ENCODE assay signal across 1 cellular context in genomic region chr17:62727916-62728672, GRCh38.
TF ChIP-seq lines count a peak whose summit lies in the region.

No MANE protein-coding gene starts in this region.

TF ChIP-seq in K562, 482 proteins besides CTCF, POLR2A, EP300 and RAD21 (continued from another document):
- no peak for TF ChIP-seq ZBTB43 (CRISPR knock-in tag; IDR thresholded peaks at IDR 0.05)
- TF ChIP-seq CREB3L1 (IDR thresholded peaks at IDR 0.05; ENCODE audit: borderline replicate concordance, low read depth) = no peak
- no peak for TF ChIP-seq SMAD1 (IDR thresholded peaks at IDR 0.05; ENCODE audit: low read depth, low read length, partially characterized antibody)
- no peak for TF ChIP-seq RBM22 (IDR thresholded peaks at IDR 0.05; ENCODE audit: low read depth, low read length, poor library complexity, severe bottlenecking)
- no peak for TF ChIP-seq TRIM24 (IDR thresholded peaks at IDR 0.05)
- TF ChIP-seq ZNF175 (CRISPR knock-in tag; IDR thresholded peaks at IDR 0.05; ENCODE audit: low read depth) = no peak
- TF ChIP-seq BCOR (IDR thresholded peaks at IDR 0.05) = no peak
- 0 out of 2 replicates have a peak, but pooled peaks have one; percentile 19 for TF ChIP-seq SMC3 (conservative IDR thresholded peaks at IDR 0.05; ENCODE audit: insufficient read depth, low read depth, low read length)
- TF ChIP-seq SAP30 (IDR thresholded peaks at IDR 0.05; ENCODE audit: borderline replicate concordance, insufficient read depth, low read depth, low read length, poor library complexity, severe bottlenecking) = no peak
- no peak for TF ChIP-seq ZNF347 (CRISPR knock-in tag; IDR thresholded peaks at IDR 0.05; ENCODE audit: low read depth)
- no peak for TF ChIP-seq GABPB1 (CRISPR knock-in tag; IDR thresholded peaks at IDR 0.05)
- no peak for TF ChIP-seq MCM2 (IDR thresholded peaks at IDR 0.05; ENCODE audit: low read depth)
- no peak for TF ChIP-seq ELK1 (CRISPR knock-in tag; IDR thresholded peaks at IDR 0.05)
- peak; percentile 40 for TF ChIP-seq EGR1 (conservative IDR thresholded peaks at IDR 0.05)
- no peak for TF ChIP-seq MEIS2 (IDR thresholded peaks at IDR 0.05; ENCODE audit: partially characterized antibody)
- no peak for TF ChIP-seq GATAD2B (IDR thresholded peaks at IDR 0.05; ENCODE audit: borderline replicate concordance)
- no peak for TF ChIP-seq ZC3H8 (IDR thresholded peaks at IDR 0.05)
- no peak for TF ChIP-seq GTF2B (IDR thresholded peaks at IDR 0.05; ENCODE audit: extremely low read depth, insufficient read length)
- TF ChIP-seq MEF2D (tag; conservative IDR thresholded peaks at IDR 0.05; ENCODE audit: low read depth) = no peak
- TF ChIP-seq TFAP4 (CRISPR knock-in tag; IDR thresholded peaks at IDR 0.05; ENCODE audit: borderline replicate concordance) = peak; percentile 73; the same call in 1 of the 2 replicates
- TF ChIP-seq ZNF282 (CRISPR knock-in tag; IDR thresholded peaks at IDR 0.05) = no peak
- no peak for TF ChIP-seq ZNF165 (CRISPR knock-in tag; IDR thresholded peaks at IDR 0.05; ENCODE audit: borderline replicate concordance)
- TF ChIP-seq ZNF263 (CRISPR knock-in tag; IDR thresholded peaks at IDR 0.05; ENCODE audit: borderline replicate concordance) = peak; percentile 70
- TF ChIP-seq PHF8 (IDR thresholded peaks at IDR 0.05; ENCODE audit: borderline replicate concordance, low read length) = no peak
- TF ChIP-seq FOXJ2 (tag; IDR thresholded peaks at IDR 0.05) = no peak
- TF ChIP-seq POLR2H (tag; IDR thresholded peaks at IDR 0.05; ENCODE audit: low read depth) = no peak
- TF ChIP-seq FUS (optimal IDR thresholded peaks at IDR 0.05; ENCODE audit: low read depth, low read length) = no peak
- TF ChIP-seq KAT2B (IDR thresholded peaks at IDR 0.05; ENCODE audit: low read depth, low read length) = no peak
- no peak for TF ChIP-seq DMBX1 (CRISPR knock-in tag; IDR thresholded peaks at IDR 0.05; ENCODE audit: borderline replicate concordance)
- TF ChIP-seq VEZF1 (CRISPR knock-in tag; IDR thresholded peaks at IDR 0.05) = no peak
- TF ChIP-seq ZNF717 (CRISPR knock-in tag; IDR thresholded peaks at IDR 0.05) = no peak
- TF ChIP-seq SP2 (IDR thresholded peaks at IDR 0.05; ENCODE audit: extremely low read depth, low read depth, low read length, poor library complexity, severe bottlenecking) = no peak
